15 cellular contexts compared by ENCODE assay signal in the genomic region with DNA sequence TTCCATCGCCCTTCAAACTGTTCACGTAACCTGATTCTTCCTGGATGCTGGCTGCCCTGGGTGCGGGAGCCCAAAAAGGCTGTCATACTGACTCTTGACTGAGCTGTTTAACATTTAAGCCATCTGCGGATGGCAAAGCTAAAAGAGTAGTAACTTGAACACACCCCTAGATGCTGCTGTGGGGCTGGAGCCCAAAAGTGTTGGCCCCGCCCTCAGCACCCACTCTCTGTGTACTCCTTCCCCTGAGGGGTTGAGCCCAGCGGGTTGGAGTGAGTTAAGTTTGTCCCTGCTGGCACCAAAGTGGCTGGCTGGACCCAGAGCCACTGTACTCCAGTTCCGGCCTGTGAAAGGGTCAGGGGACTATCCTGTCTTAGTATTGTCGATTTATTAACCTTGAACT.
DNase-seq lines count a peak whose midpoint lies in the region; ATAC-seq and TF ChIP-seq lines count a peak whose summit lies in the region.
"Had no signal": no experiment of that assay in that cellular context is flagged by ENCODE, and none has a peak within 500 bp of the region (broad histone marks: within the 10 kb centered on the region; RNA-seq: fewer than 3 reads in every experiment).

No MANE protein-coding gene starts in this region.

- H3K79me2 ChIP-seq in PC-3 (ENCODE audit: low read length) = no peaks in the 10 kb centered on the region

- peak; percentile 16; the same call in 1 of the 3 replicates for TF ChIP-seq CTCF in GM12872 (IDR thresholded peaks at IDR 0.05; ENCODE audit: insufficient read depth, low read depth, low read length)
- TF ChIP-seq CTCF in PC-3 (conservative IDR thresholded peaks at IDR 0.05; ENCODE audit: low read depth, low read length) = 0 out of 2 replicates have a peak, but pooled peaks have one; percentile 8

- CTCF ChIA-PET in PC-3 (lab: Charles Lee) = no interaction called here
- CTCF ChIA-PET in activated CD8-positive, alpha-beta T cell treated with anti-CD3 and anti-CD28 coated beads, Interleukin-2, amount 10 ng/mL, durations not matched to agents 7 days and 5 days (lab: Charles Lee) = no interaction called here

- no peaks in the 10 kb centered on the region for H3K36me3 ChIP-seq in PC-3 (ENCODE audit: low read depth, low read length)
- H3K36me3 ChIP-seq: BE2C had no signal

- peak; percentile 24 for DNase-seq in NCI-H128 (lab: John Stamatoyannopoulos, UW; ENCODE audit: unreplicated experiment)
- DNase-seq in PC-3 = no peak
- DNase-seq in mesenteric fat pad (ENCODE audit: low spot score) = peak; percentile 85
- no peak for DNase-seq in cerebellar nuclear complex (lab: John Stamatoyannopoulos, UW)
- DNase-seq in activated CD8-positive, alpha-beta T cell treated with anti-CD3 and anti-CD28 coated beads, Interleukin-2, amount 10 ng/mL, durations not matched to agents 7 days and 5 days = no peak
- DNase-seq: activated CD4-positive, CD25-positive, alpha-beta regulatory T cell; BE2C; central memory CD4-positive, alpha-beta T cell; effector memory CD8-positive, alpha-beta T cell; NCI-H2081 treated with DMSO at 0.1 percent for 48 hours; SHP77 treated with DMSO at 0.1 percent for 48 hours had no signal

- no peaks in the 10 kb centered on the region for H3K9me3 ChIP-seq in PC-3 (ENCODE audit: low read length)
- H3K9me3 ChIP-seq: BE2C had no signal

- no peak overlapping the region for H3K4me3 Mint-ChIP-seq in activated CD8-positive, alpha-beta T cell treated with anti-CD3 and anti-CD28 coated beads, Interleukin-2, amount 10 ng/mL, durations not matched to agents 7 days and 5 days
- H3K4me3 Mint-ChIP-seq: effector memory CD8-positive, alpha-beta T cell; natural killer cell treated with Interleukin-12 subunit alpha and Interleukin-12 subunit beta and Interleukin-15 and Interleukin-18, amount 100 ng/mL, for 72 hours had no signal

- H4K20me1 ChIP-seq in PC-3 (ENCODE audit: low read length) = no peaks in the 10 kb centered on the region

- H3F3A ChIP-seq in PC-3 (ENCODE audit: low read length, unreplicated experiment) = no peaks in the 10 kb centered on the region

- no peaks in the 10 kb centered on the region for H3K9me2 ChIP-seq in PC-3 (replicated peaks; ENCODE audit: low read length)

- intact Hi-C loops in PC-3 (cut with micrococcal nuclease) = no loop called here

- no peaks in the 10 kb centered on the region for H3K27me3 Mint-ChIP-seq in activated CD8-positive, alpha-beta T cell treated with anti-CD3 and anti-CD28 coated beads, Interleukin-2, amount 10 ng/mL, durations not matched to agents 7 days and 5 days (ENCODE audit: low read depth)

- H3K27ac Mint-ChIP-seq in activated CD8-positive, alpha-beta T cell treated with anti-CD3 and anti-CD28 coated beads, Interleukin-2, amount 10 ng/mL, durations not matched to agents 7 days and 5 days = no peak overlapping the region
- H3K27ac Mint-ChIP-seq: effector memory CD8-positive, alpha-beta T cell; natural killer cell treated with Interleukin-12 subunit alpha and Interleukin-12 subunit beta and Interleukin-15 and Interleukin-18, amount 100 ng/mL, for 72 hours; progenitor cell of endocrine pancreas had no signal

- no peaks in the 10 kb centered on the region for H3K36me3 Mint-ChIP-seq in activated CD8-positive, alpha-beta T cell treated with anti-CD3 and anti-CD28 coated beads, Interleukin-2, amount 10 ng/mL, durations not matched to agents 7 days and 5 days (ENCODE audit: low read depth)
- H3K36me3 Mint-ChIP-seq: natural killer cell treated with Interleukin-12 subunit alpha and Interleukin-12 subunit beta and Interleukin-15 and Interleukin-18, amount 100 ng/mL, for 72 hours had no signal

- peaks cover 5% of the 10 kb centered on the region; the same call in 1 of the 2 replicates for H3K4me1 ChIP-seq in PC-3 (ENCODE audit: insufficient read depth, low read length)
- H3K4me1 ChIP-seq: BE2C had no signal

- no TSS peak for BruUV-seq in PC-3 (replicated peaks; lab: Mats Ljungman, UMichigan)

- no peak overlapping the region for H3K9ac ChIP-seq in PC-3 (ENCODE audit: low read length)

- POLR2A ChIA-PET in PC-3 (lab: Charles Lee; ENCODE audit: unreplicated experiment) = no interaction called here
- POLR2A ChIA-PET in activated CD8-positive, alpha-beta T cell treated with anti-CD3 and anti-CD28 coated beads, Interleukin-2, amount 10 ng/mL, durations not matched to agents 7 days and 5 days (lab: Charles Lee) = no interaction called here

- no peak overlapping the region for H2AFZ ChIP-seq in PC-3 (ENCODE audit: low read length)

- H3K27ac ChIP-seq in PC-3 (ENCODE audit: low read length) = no peak overlapping the region

- H3K9me3 Mint-ChIP-seq in activated CD8-positive, alpha-beta T cell treated with anti-CD3 and anti-CD28 coated beads, Interleukin-2, amount 10 ng/mL, durations not matched to agents 7 days and 5 days (ENCODE audit: insufficient read depth) = no peaks in the 10 kb centered on the region
- H3K9me3 Mint-ChIP-seq: effector memory CD8-positive, alpha-beta T cell; natural killer cell treated with Interleukin-12 subunit alpha and Interleukin-12 subunit beta and Interleukin-15 and Interleukin-18, amount 100 ng/mL, for 72 hours had no signal

- no peak overlapping the region for H3K4me2 ChIP-seq in PC-3 (ENCODE audit: low read length)

- no peak overlapping the region for H3K4me3 ChIP-seq in PC-3 (ENCODE audit: low read length)

- peaks cover 20% of the 10 kb centered on the region for H3K27me3 ChIP-seq in PC-3 (ENCODE audit: low read length)
- H3K27me3 ChIP-seq: BE2C had no signal

- ATAC-seq in PC-3 (no peak), GM19467 (IDR thresholded peaks at IDR 0.05; ENCODE audit: unreplicated experiment) (no peak)
- ATAC-seq in activated CD8-positive, alpha-beta T cell treated with anti-CD3 and anti-CD28 coated beads, Interleukin-2, amount 10 ng/mL, durations not matched to agents 7 days and 5 days = no peak
- ATAC-seq: effector memory CD8-positive, alpha-beta T cell; natural killer cell treated with Interleukin-12 subunit alpha and Interleukin-12 subunit beta and Interleukin-15 and Interleukin-18, amount 100 ng/mL, for 72 hours had no signal

- no peaks in the 10 kb centered on the region for H3K4me1 Mint-ChIP-seq in activated CD8-positive, alpha-beta T cell treated with anti-CD3 and anti-CD28 coated beads, Interleukin-2, amount 10 ng/mL, durations not matched to agents 7 days and 5 days (ENCODE audit: low read depth)

Comparison
In these comparisons a context has a peak if more than half of its experiments do, and no peak if none do; other contexts are left out.
1. DNase-seq: peak in NCI-H128 (single experiment) and mesenteric fat pad (single experiment); none in PC-3 (single experiment), cerebellar nuclear complex (0 of 2) and activated CD8-positive, alpha-beta T cell treated with anti-CD3 and anti-CD28 coated beads, Interleukin-2, amount 10 ng/mL, durations not matched to agents 7 days and 5 days (single experiment).